In the genomic region with DNA sequence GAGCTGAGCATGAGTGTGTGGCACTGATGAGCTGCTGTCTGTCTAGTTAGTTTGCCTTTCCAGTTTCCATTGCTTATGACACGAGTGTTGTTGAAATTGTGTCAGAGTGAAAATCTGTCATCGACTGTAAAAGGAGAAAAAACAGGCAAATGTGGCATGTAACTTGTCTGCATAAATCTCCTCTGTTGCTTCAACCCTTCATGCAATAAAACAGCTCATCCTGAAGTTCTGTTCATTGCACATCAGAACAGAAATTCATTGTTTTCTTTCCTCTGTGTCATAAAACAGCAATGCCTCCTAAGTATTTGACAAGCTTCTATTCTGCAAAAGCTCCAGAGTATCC, we compare ENCODE assay signal across 17 cellular contexts.
DNase-seq lines count a peak whose midpoint lies in the region; ATAC-seq and TF ChIP-seq lines count a peak whose summit lies in the region.
"Had no signal": no experiment of that assay in that cellular context is flagged by ENCODE, and none has a peak within 500 bp of the region (broad histone marks: within the 10 kb centered on the region; RNA-seq: fewer than 3 reads in every experiment).

No MANE protein-coding gene starts in this region.

- no peak overlapping the region; the same call in 1 of the 2 replicates for H3K4me2 ChIP-seq in IMR-90 (ENCODE audit: low read depth, low read length)

- POLR2A ChIA-PET in IMR-90 (lab: Charles Lee; ENCODE audit: unreplicated experiment): interaction anchor here (0.6 kb wide), 1 partner anchor 433 kb away, joined by 4 read pairs; no protein-coding TSS in a partner anchor
- POLR2A ChIA-PET in WTC11 (lab: Charles Lee): interaction anchor here (0.8 kb wide), 1 partner anchor 99 kb away, joined by 3 read pairs; no protein-coding TSS in a partner anchor

- no peaks in the 10 kb centered on the region for H3K36me3 Mint-ChIP-seq in WTC11
- H3K36me3 Mint-ChIP-seq: CD14-positive monocyte had no signal

- H3K4me1 Mint-ChIP-seq in WTC11: no peaks in the 10 kb centered on the region
- H3K4me1 Mint-ChIP-seq: CD14-positive monocyte had no signal

- H3K27me3 ChIP-seq in IMR-90 (ENCODE audit: control insufficient read depth, insufficient read depth, low read length) (no peaks in the 10 kb centered on the region), rectal smooth muscle tissue (ENCODE audit: control insufficient read depth, insufficient read depth, low read length) (no peaks in the 10 kb centered on the region)

- peak overlapping the region; percentile 63 for H4K91ac ChIP-seq in IMR-90 (ENCODE audit: insufficient read depth, low read depth, low read length)

- H3K27me3 Mint-ChIP-seq in WTC11 (ENCODE audit: low read depth): peaks cover 3% of the 10 kb centered on the region; the same call in 1 of the 2 replicates

- CTCF ChIA-PET in IMR-90 (lab: Yijun Ruan, JAX) (interaction anchor here (1.1 kb wide), 1 partner anchor 27 kb away, joined by 3 read pairs; no protein-coding TSS in a partner anchor), WTC11 (lab: Charles Lee) (no interaction called here)

- H3K79me1 ChIP-seq in IMR-90 (ENCODE audit: low read depth in 1 of 2, low read length in 2 of 2): peaks cover 0 to 40% of the 10 kb centered on the region in 2 experiments; a peak in 3 of 4 replicates

- H3K18ac ChIP-seq in IMR-90 (ENCODE audit: low read depth, low read length): peak overlapping the region; percentile 84

- H2AFZ ChIP-seq in IMR-90 (replicated peaks; ENCODE audit: low read length, poor library complexity): peak overlapping the region; percentile 15

- H2BK15ac ChIP-seq in IMR-90 (ENCODE audit: low read depth, low read length): peak overlapping the region; percentile 86; the same call in 2 of the 3 replicates

- no peaks in the 10 kb centered on the region for H4K20me1 ChIP-seq in IMR-90 (ENCODE audit: insufficient read depth, low read length)

- peak overlapping the region; percentile 40 for H3K23ac ChIP-seq in IMR-90 (ENCODE audit: low read depth, low read length)

- dilution Hi-C loops in IMR-90 (cut with HindIII; ENCODE audit: low sequenced_read_pairs, unreplicated experiment): no loop called here

- no peak overlapping the region for H2AK9ac ChIP-seq in IMR-90 (replicated peaks; ENCODE audit: low read depth, low read length, poor library complexity)

- ATAC-seq in IMR-90 (ENCODE audit: low read depth): no peak
- ATAC-seq in HG03108 (IDR thresholded peaks at IDR 0.05; ENCODE audit: unreplicated experiment): no peak
- no peak for ATAC-seq in WTC11
- ATAC-seq in GM21423 (IDR thresholded peaks at IDR 0.05; ENCODE audit: unreplicated experiment): no peak
- ATAC-seq: HepG2, Panc1, Right ventricle myocardium inferior had no signal

- DNase-seq in AG10803 (ENCODE audit: low read depth) (peak; percentile 57), IMR-90 (no peak), fibroblast of villous mesenchyme (ENCODE audit: low read depth) (peak; percentile 72), germinal center (ENCODE audit: low spot score) (no peak), WTC11 (ENCODE audit: low spot score) (no peak)
- DNase-seq: Caco-2, DMS53, NCI-H1417 treated with DMSO at 0.1 percent for 48 hours, NCI-H2029, NCI-H510A had no signal

- peak overlapping the region; percentile 92 for H2BK5ac ChIP-seq in IMR-90 (ENCODE audit: low read depth, low read length, poor library complexity, severe bottlenecking)

- H3K4me1 ChIP-seq in IMR-90 (ENCODE audit: control insufficient read depth, insufficient read depth, low read length) (peaks cover 34% of the 10 kb centered on the region), rectal smooth muscle tissue (ENCODE audit: control insufficient read depth, insufficient read depth, low read length) (peaks cover 25% of the 10 kb centered on the region)
- H3K4me1 ChIP-seq: Caco-2 had no signal

- H3K14ac ChIP-seq in IMR-90 (replicated peaks; ENCODE audit: low read depth, low read length): peak overlapping the region; percentile 98

- no TSS peak for BruUV-seq in IMR-90 (replicated peaks; lab: Mats Ljungman, UMichigan)

- H2AK5ac ChIP-seq in IMR-90 (ENCODE audit: low read depth, low read length): peak overlapping the region; percentile 62

- H3K27ac Mint-ChIP-seq in WTC11: no peak overlapping the region
- H3K27ac Mint-ChIP-seq: CD14-positive monocyte had no signal

- no peaks in the 10 kb centered on the region for H3K9me3 ChIP-seq in IMR-90 (ENCODE audit: control insufficient read depth, insufficient read depth, low read length)
- H3K9me3 ChIP-seq: Caco-2 had no signal

- no CpG with 5 or more reads among the region's 2 CpGs for WGBS in IMR-90 (ENCODE audit: extremely low coverage in 2 of 2, insufficient read length in 1 of 2), 2 experiments

- peak overlapping the region; percentile 45 to 95 for H4K8ac ChIP-seq in IMR-90 (ENCODE audit: low read depth in 2 of 2, low read length in 2 of 2)

- peak overlapping the region; percentile 12; the same call in 1 of the 2 replicates for H3K27ac ChIP-seq in IMR-90 (ENCODE audit: insufficient read depth, low read length)
- H3K27ac ChIP-seq in rectal smooth muscle tissue (ENCODE audit: low read depth, low read length): peak overlapping the region; percentile 15

- peak overlapping the region; percentile 73 for H3K4ac ChIP-seq in IMR-90 (ENCODE audit: low read depth, low read length)

- H3K56ac ChIP-seq in IMR-90 (ENCODE audit: extremely low read depth, insufficient read depth, low read length): 0 out of 2 replicates have a peak overlapping the region, but pooled peaks have one; percentile 2

- H3K36me3 ChIP-seq in IMR-90 (ENCODE audit: control insufficient read depth, insufficient read depth, low read length) (no peaks in the 10 kb centered on the region), rectal smooth muscle tissue (ENCODE audit: control insufficient read depth, insufficient read depth, low read length) (no peaks in the 10 kb centered on the region)

- TF ChIP-seq RAD21 in IMR-90 (IDR thresholded peaks at IDR 0.05; ENCODE audit: low read length): no peak

- no peaks in the 10 kb centered on the region for H3K9me3 Mint-ChIP-seq in WTC11

- no peak for TF ChIP-seq POLR2A in IMR-90 (IDR thresholded peaks at IDR 0.05; ENCODE audit: low read depth, low read length)

- H3K9ac ChIP-seq in IMR-90 (ENCODE audit: low read depth, low read length): peak overlapping the region; percentile 52; the same call in 1 of the 2 replicates
- no peak overlapping the region for H3K9ac ChIP-seq in rectal smooth muscle tissue (ENCODE audit: low read length)

- peak overlapping the region; percentile 99 for H2BK20ac ChIP-seq in IMR-90 (ENCODE audit: low read depth, low read length)

- in situ Hi-C loops in IMR-90 (cut with MboI; ENCODE audit: low sequenced_read_pairs): no loop called here

- H3K4me3 ChIP-seq in AG10803 (ENCODE audit: low read length) (no peak overlapping the region), IMR-90 (ENCODE audit: insufficient read depth, low read depth, low read length) (no peak overlapping the region), fibroblast of villous mesenchyme (ENCODE audit: low read depth, low read length) (no peak overlapping the region), rectal smooth muscle tissue (ENCODE audit: low read length) (no peak overlapping the region)

- H2BK120ac ChIP-seq in IMR-90 (ENCODE audit: low read depth, low read length): peak overlapping the region; percentile 99

- no peak overlapping the region for H3K4me3 Mint-ChIP-seq in WTC11
- H3K4me3 Mint-ChIP-seq: CD14-positive monocyte had no signal

- TF ChIP-seq CTCF in AG10803 (conservative IDR thresholded peaks at IDR 0.05; ENCODE audit: low read length) (no peak), IMR-90 (conservative IDR thresholded peaks at IDR 0.05; ENCODE audit: low read depth, low read length) (no peak), fibroblast of villous mesenchyme (IDR thresholded peaks at IDR 0.05; ENCODE audit: insufficient read depth, low read depth, low read length) (no peak), WTC11 (IDR thresholded peaks at IDR 0.05) (no peak)

- H4K5ac ChIP-seq in IMR-90 (ENCODE audit: low read depth, low read length): peak overlapping the region; percentile 59; the same call in 1 of the 2 replicates

- intact Hi-C loops in IMR-90 (cut with micrococcal nuclease): no loop called here

- H3K9me1 ChIP-seq in IMR-90 (ENCODE audit: insufficient read depth, low read length): peaks cover 13% of the 10 kb centered on the region

TF ChIP-seq in IMR-90, 13 proteins besides CTCF, POLR2A, EP300 and RAD21:
- TF ChIP-seq CEBPB (IDR thresholded peaks at IDR 0.05; ENCODE audit: low read depth, low read length) (peak; percentile 47; the same call in 1 of the 2 replicates), NFE2L2 (IDR thresholded peaks at IDR 0.05; ENCODE audit: low read depth, low read length) (no peak)

TF ChIP-seq in WTC11, 78 proteins besides CTCF, POLR2A, EP300 and RAD21 (continues in another document):
- TF ChIP-seq ZNF232 (CRISPR knock-in tag; IDR thresholded peaks at IDR 0.05): no peak
- TF ChIP-seq, protein P1, sequence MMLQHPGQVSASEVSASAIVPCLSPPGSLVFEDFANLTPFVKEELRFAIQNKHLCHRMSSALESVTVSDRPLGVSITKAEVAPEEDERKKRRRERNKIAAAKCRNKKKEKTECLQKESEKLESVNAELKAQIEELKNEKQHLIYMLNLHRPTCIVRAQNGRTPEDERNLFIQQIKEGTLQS (CRISPR knock-in tag; conservative IDR thresholded peaks at IDR 0.05): no peak
- TF ChIP-seq ZBTB21 (CRISPR knock-in tag; IDR thresholded peaks at IDR 0.05; ENCODE audit: borderline replicate concordance): no peak
- no peak for TF ChIP-seq TEAD1 (CRISPR knock-in tag; IDR thresholded peaks at IDR 0.05)
- TF ChIP-seq, protein P2, sequence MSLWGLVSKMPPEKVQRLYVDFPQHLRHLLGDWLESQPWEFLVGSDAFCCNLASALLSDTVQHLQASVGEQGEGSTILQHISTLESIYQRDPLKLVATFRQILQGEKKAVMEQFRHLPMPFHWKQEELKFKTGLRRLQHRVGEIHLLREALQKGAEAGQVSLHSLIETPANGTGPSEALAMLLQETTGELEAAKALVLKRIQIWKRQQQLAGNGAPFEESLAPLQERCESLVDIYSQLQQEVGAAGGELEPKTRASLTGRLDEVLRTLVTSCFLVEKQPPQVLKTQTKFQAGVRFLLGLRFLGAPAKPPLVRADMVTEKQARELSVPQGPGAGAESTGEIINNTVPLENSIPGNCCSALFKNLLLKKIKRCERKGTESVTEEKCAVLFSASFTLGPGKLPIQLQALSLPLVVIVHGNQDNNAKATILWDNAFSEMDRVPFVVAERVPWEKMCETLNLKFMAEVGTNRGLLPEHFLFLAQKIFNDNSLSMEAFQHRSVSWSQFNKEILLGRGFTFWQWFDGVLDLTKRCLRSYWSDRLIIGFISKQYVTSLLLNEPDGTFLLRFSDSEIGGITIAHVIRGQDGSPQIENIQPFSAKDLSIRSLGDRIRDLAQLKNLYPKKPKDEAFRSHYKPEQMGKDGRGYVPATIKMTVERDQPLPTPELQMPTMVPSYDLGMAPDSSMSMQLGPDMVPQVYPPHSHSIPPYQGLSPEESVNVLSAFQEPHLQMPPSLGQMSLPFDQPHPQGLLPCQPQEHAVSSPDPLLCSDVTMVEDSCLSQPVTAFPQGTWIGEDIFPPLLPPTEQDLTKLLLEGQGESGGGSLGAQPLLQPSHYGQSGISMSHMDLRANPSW (CRISPR knock-in tag; conservative IDR thresholded peaks at IDR 0.05; ENCODE audit: low read depth): no peak

Comparison
In these comparisons a context has a peak if more than half of its experiments do, and no peak if none do; other contexts are left out.
1. DNase-seq: peak in AG10803 (single experiment) and fibroblast of villous mesenchyme (single experiment); none in IMR-90 (single experiment), germinal center (single experiment) and WTC11 (single experiment).